In the genomic region with DNA sequence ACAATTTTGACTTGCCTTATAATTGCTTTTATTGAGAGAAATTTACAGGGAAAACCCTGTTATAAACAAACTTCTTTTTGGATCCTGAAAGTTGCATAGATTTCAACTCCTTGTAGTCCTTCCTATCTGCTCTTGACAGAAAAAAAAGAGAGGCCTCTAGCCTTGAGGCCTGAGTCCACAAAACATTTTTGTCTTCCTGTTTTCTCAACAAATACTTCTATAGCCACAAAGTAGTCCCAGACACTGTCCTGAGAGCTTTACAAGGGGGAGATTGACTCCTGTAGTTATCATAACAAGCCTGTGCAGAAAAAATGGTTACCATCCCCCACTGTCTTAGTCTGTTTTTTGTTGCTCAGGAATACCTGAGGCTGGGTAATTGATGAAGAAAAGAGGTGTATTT, we compare ENCODE assay signal across 13 cellular contexts. TPM values are rescaled to one million over a fixed set of nuclear protein-coding genes. Genes with fewer than 3 reads are reported as not detected.
"Had no signal": no experiment of that assay in that cellular context is flagged by ENCODE, and none has a peak within 500 bp of the region (broad histone marks: within the 10 kb centered on the region; RNA-seq: fewer than 3 reads in every experiment).

No MANE protein-coding gene starts in this region.

- H3K27me3 Mint-ChIP-seq: activated CD4-positive, alpha-beta T cell treated with anti-CD3 and anti-CD28 coated beads, Interleukin-2, amount 10 ng/mL, durations not matched to agents 7 days and 5 days; activated naive CD8-positive, alpha-beta T cell treated with anti-CD3 and anti-CD28 coated beads for 36 hours; T-cell had no signal

- H3K9me3 ChIP-seq: colonic mucosa, esophagus squamous epithelium, psoas muscle, thyroid gland, vagina had no signal

- H3K4me3 ChIP-seq: colonic mucosa, esophagus squamous epithelium, psoas muscle, thyroid gland, vagina had no signal

- H3K27me3 ChIP-seq: colonic mucosa, esophagus squamous epithelium, thyroid gland, vagina had no signal

- H3K27ac Mint-ChIP-seq: activated CD4-positive, alpha-beta T cell treated with anti-CD3 and anti-CD28 coated beads, Interleukin-2, amount 10 ng/mL, durations not matched to agents 7 days and 5 days; activated naive CD8-positive, alpha-beta T cell treated with anti-CD3 and anti-CD28 coated beads for 36 hours; stimulated activated effector memory CD8-positive, alpha-beta T cell treated with anti-CD3 and anti-CD28 coated beads, Interleukin-12 subunit alpha, Interleukin-12 subunit beta, amount 100 ng/mL, for 72 hours; T-cell had no signal

- H3K4me3 Mint-ChIP-seq: activated CD4-positive, alpha-beta T cell treated with anti-CD3 and anti-CD28 coated beads, Interleukin-2, amount 10 ng/mL, durations not matched to agents 7 days and 5 days; activated naive CD8-positive, alpha-beta T cell treated with anti-CD3 and anti-CD28 coated beads for 36 hours; stimulated activated effector memory CD8-positive, alpha-beta T cell treated with anti-CD3 and anti-CD28 coated beads, Interleukin-12 subunit alpha, Interleukin-12 subunit beta, amount 100 ng/mL, for 72 hours; T-cell had no signal

- H3K36me3 Mint-ChIP-seq: activated naive CD8-positive, alpha-beta T cell treated with anti-CD3 and anti-CD28 coated beads for 36 hours; stimulated activated effector memory CD8-positive, alpha-beta T cell treated with anti-CD3 and anti-CD28 coated beads, Interleukin-12 subunit alpha, Interleukin-12 subunit beta, amount 100 ng/mL, for 72 hours; T-cell had no signal

- DNase-seq: activated CD4-positive, alpha-beta T cell treated with anti-CD3 and anti-CD28 coated beads, Interleukin-2, amount 10 ng/mL, durations not matched to agents 7 days and 5 days; activated CD8-positive, alpha-beta memory T cell treated with anti-CD3 and anti-CD28 coated beads, Interleukin-2, amount 50 U/mL, for 48 hours; activated naive CD8-positive, alpha-beta T cell treated with anti-CD3 and anti-CD28 coated beads for 36 hours; anterior cingulate cortex; colonic mucosa; esophagus squamous epithelium; psoas muscle; T-cell; T-helper 9 cell; thyroid gland had no signal

- H3K27ac ChIP-seq: colonic mucosa, psoas muscle, thyroid gland, vagina had no signal

- H3K4me1 Mint-ChIP-seq: activated CD4-positive, alpha-beta T cell treated with anti-CD3 and anti-CD28 coated beads, Interleukin-2, amount 10 ng/mL, durations not matched to agents 7 days and 5 days; activated naive CD8-positive, alpha-beta T cell treated with anti-CD3 and anti-CD28 coated beads for 36 hours; stimulated activated effector memory CD8-positive, alpha-beta T cell treated with anti-CD3 and anti-CD28 coated beads, Interleukin-12 subunit alpha, Interleukin-12 subunit beta, amount 100 ng/mL, for 72 hours; T-cell had no signal

- H3K36me3 ChIP-seq: colonic mucosa, esophagus squamous epithelium, thyroid gland, vagina had no signal

- H3K4me1 ChIP-seq: colonic mucosa, psoas muscle had no signal

- ATAC-seq: psoas muscle; sciatic nerve; stimulated activated effector memory CD8-positive, alpha-beta T cell treated with anti-CD3 and anti-CD28 coated beads, Interleukin-12 subunit alpha, Interleukin-12 subunit beta, amount 100 ng/mL, for 72 hours; T-cell had no signal

- H3K9me3 Mint-ChIP-seq: activated CD4-positive, alpha-beta T cell treated with anti-CD3 and anti-CD28 coated beads, Interleukin-2, amount 10 ng/mL, durations not matched to agents 7 days and 5 days; activated naive CD8-positive, alpha-beta T cell treated with anti-CD3 and anti-CD28 coated beads for 36 hours; T-cell had no signal

RNA-seq across cellular contexts. Expression of a gene that starts 35.1 kb away (rescaled TPM):
- total RNA-seq: activated CD4-positive, alpha-beta T cell treated with anti-CD3 and anti-CD28 coated beads, Interleukin-2, amount 10 ng/mL, durations not matched to agents 7 days and 5 days; activated naive CD8-positive, alpha-beta T cell treated with anti-CD3 and anti-CD28 coated beads for 36 hours had no signal
